8 cellular contexts compared by ENCODE assay signal in genomic region chr12:9648701-9649531, GRCh38. TPM values are rescaled to one million over a fixed set of nuclear protein-coding genes. Genes with fewer than 3 reads are reported as not detected.
DNase-seq lines count a peak whose midpoint lies in the region; ATAC-seq lines count a peak whose summit lies in the region.

No MANE protein-coding gene starts in this region.

- H3K4me1 ChIP-seq in CD4-positive, alpha-beta memory T cell (ENCODE audit: insufficient read depth, low read length): peaks cover 62% of the 10 kb centered on the region
- peaks cover 6% of the 10 kb centered on the region for H3K4me1 ChIP-seq in mesendoderm (ENCODE audit: control insufficient read depth, low read depth, low read length)

- POLR2A ChIA-PET in CD4-positive, alpha-beta memory T cell (lab: Charles Lee; ENCODE audit: partially characterized antibody): interaction anchor here (0.9 to 25.7 kb wide), 26 partner anchors 13 to 223 kb away, joined by 3 to 881 read pairs (median 8); partner anchors contain the start of genes CD69, CLEC2B, CLEC2D and CLECL1

- H4K8ac ChIP-seq in mesendoderm (ENCODE audit: low read depth, low read length): no peak overlapping the region

- intact Hi-C loops in CD4-positive, alpha-beta memory T cell (cut with micrococcal nuclease): loop anchor here (1.0 to 5.0 kb wide), 4 partner anchors 33 to 148 kb away; partner anchors contain the start of gene CD69

- no peak overlapping the region for H2BK5ac ChIP-seq in mesendoderm (ENCODE audit: low read length)

- CTCF ChIA-PET in CD4-positive, alpha-beta memory T cell (lab: Charles Lee; ENCODE audit: partially characterized antibody): interaction anchor here (1.0 to 3.5 kb wide), 16 partner anchors 7 to 318 kb away, joined by 3 to 25 read pairs (median 5); partner anchors contain the start of gene CLEC2D

- peak overlapping the region; percentile 93 for H3K9ac ChIP-seq in mesendoderm (ENCODE audit: low read length)

- H3K27me3 Mint-ChIP-seq in CD4-positive, alpha-beta memory T cell: no peaks in the 10 kb centered on the region
- no peaks in the 10 kb centered on the region for H3K27me3 Mint-ChIP-seq in central memory CD8-positive, alpha-beta T cell

- H3K79me1 ChIP-seq in mesendoderm (ENCODE audit: low read length): peaks cover 2% of the 10 kb centered on the region

- no peak overlapping the region for H2BK15ac ChIP-seq in mesendoderm (replicated peaks; ENCODE audit: low read depth)

- H3K36me3 ChIP-seq in CD4-positive, alpha-beta memory T cell (ENCODE audit: insufficient read depth, low read length): peaks cover 3% of the 10 kb centered on the region
- peaks cover 13% of the 10 kb centered on the region for H3K36me3 ChIP-seq in MG63
- H3K36me3 ChIP-seq in mesendoderm (ENCODE audit: control insufficient read depth, insufficient read depth, low read length): no peaks in the 10 kb centered on the region

- H3K18ac ChIP-seq in mesendoderm (ENCODE audit: low read length): peak overlapping the region; percentile 84

- H2BK120ac ChIP-seq in mesendoderm (ENCODE audit: low read depth, low read length): no peak overlapping the region

- peak overlapping the region; percentile 83 for H3K4me2 ChIP-seq in mesendoderm (ENCODE audit: low read length)

- peak overlapping the region; percentile 94 to 100 (median 99) for H3K4me3 Mint-ChIP-seq in CD4-positive, alpha-beta memory T cell
- H3K4me3 Mint-ChIP-seq in central memory CD8-positive, alpha-beta T cell: peak overlapping the region; percentile 98

- peak overlapping the region; percentile 62 for H3K4ac ChIP-seq in mesendoderm (ENCODE audit: low read depth, low read length)

- H3K27me3 ChIP-seq in CD4-positive, alpha-beta memory T cell (ENCODE audit: insufficient read depth, low read length): no peaks in the 10 kb centered on the region
- H3K27me3 ChIP-seq in MG63 (no peaks in the 10 kb centered on the region), mesendoderm (ENCODE audit: insufficient read depth, low read length, poor library complexity) (no peaks in the 10 kb centered on the region)

- H3K9me3 ChIP-seq in CD4-positive, alpha-beta memory T cell (ENCODE audit: control insufficient read depth in 1 of 2, low read length in 2 of 2): peaks cover 0 to 3% of the 10 kb centered on the region in 2 donors
- peaks cover 3% of the 10 kb centered on the region; the same call in 1 of the 2 replicates for H3K9me3 ChIP-seq in MG63

- peak overlapping the region; percentile 85 to 99 (median 97) for H3K27ac Mint-ChIP-seq in CD4-positive, alpha-beta memory T cell
- H3K27ac Mint-ChIP-seq in central memory CD8-positive, alpha-beta T cell (ENCODE audit: low read depth): peak overlapping the region; percentile 97

- no peak overlapping the region for H3K23ac ChIP-seq in mesendoderm (ENCODE audit: low read length)

- H3K27ac ChIP-seq in CD4-positive, alpha-beta memory T cell (ENCODE audit: low read depth, low read length): peak overlapping the region; percentile 83
- peak overlapping the region; percentile 96 for H3K27ac ChIP-seq in mesendoderm (ENCODE audit: low read depth, low read length)

- H3K4me1 Mint-ChIP-seq in CD4-positive, alpha-beta memory T cell: peaks cover 38 to 66% (median 50%) of the 10 kb centered on the region in 4 donors
- H3K4me1 Mint-ChIP-seq in central memory CD8-positive, alpha-beta T cell: peaks cover 61% of the 10 kb centered on the region

- peak in 1 of 5 donors; percentile 32 for DNase-seq in CD4-positive, alpha-beta memory T cell
- no peak for DNase-seq in MG63
- DNase-seq in central memory CD8-positive, alpha-beta T cell (ENCODE audit: low spot score in 2 of 2): no peak
- no peak for DNase-seq in mesendoderm
- DNase-seq in NCI-H128 (lab: John Stamatoyannopoulos, UW; ENCODE audit: unreplicated experiment): no peak
- no peak for DNase-seq in NCI-H1930 (lab: John Stamatoyannopoulos, UW)
- no peak for DNase-seq in UCSD-AML1 (lab: John Stamatoyannopoulos, UW; ENCODE audit: unreplicated experiment)

- peak; percentile 4 for ATAC-seq in central memory CD8-positive, alpha-beta T cell (replicated peaks; ENCODE audit: extremely low read depth, poor library complexity, severe bottlenecking)
- ATAC-seq in HG03045 (IDR thresholded peaks at IDR 0.05; ENCODE audit: unreplicated experiment): no peak

- H3K56ac ChIP-seq in mesendoderm (ENCODE audit: low read length): peak overlapping the region; percentile 94

- no peak overlapping the region for H2AK5ac ChIP-seq in mesendoderm (ENCODE audit: low read length)

- WGBS in mesendoderm (ENCODE audit: extremely low coverage, insufficient coverage, low lambda C conversion rate): no CpG with 5 or more reads among the region's 13 CpGs

- peaks cover 1% of the 10 kb centered on the region for H3K79me2 ChIP-seq in mesendoderm (ENCODE audit: control insufficient read depth, insufficient read depth, low read length)

- H3K36me3 Mint-ChIP-seq in CD4-positive, alpha-beta memory T cell: peaks cover 30 to 53% of the 10 kb centered on the region in 2 donors
- H3K36me3 Mint-ChIP-seq in central memory CD8-positive, alpha-beta T cell (ENCODE audit: insufficient read depth): peaks cover 41% of the 10 kb centered on the region

- peak overlapping the region; percentile 91 to 99 for H3K4me3 ChIP-seq in CD4-positive, alpha-beta memory T cell (ENCODE audit: low read length in 2 of 2)
- peak overlapping the region; percentile 76 for H3K4me3 ChIP-seq in MG63
- H3K4me3 ChIP-seq in mesendoderm (ENCODE audit: low read length): peak overlapping the region; percentile 78

- peaks cover 4 to 16% (median 7%) of the 10 kb centered on the region in 8 donors for H3K9me3 Mint-ChIP-seq in CD4-positive, alpha-beta memory T cell
- peaks cover 11% of the 10 kb centered on the region for H3K9me3 Mint-ChIP-seq in central memory CD8-positive, alpha-beta T cell

- H4K5ac ChIP-seq in mesendoderm (ENCODE audit: low read length): no peak overlapping the region

RNA-seq across cellular contexts. Expression of gene CLEC2D, which starts 20.6 kb away (rescaled TPM):
- 100 to 1,000 TPM; 294 to 297 TPM for total RNA-seq in CD4-positive, alpha-beta memory T cell
- polyA plus RNA-seq in CD4-positive, alpha-beta memory T cell: 100 to 1,000 TPM; 241 to 288 TPM
- total RNA-seq in MG63 (2014; rRNA removed; shearing (Covaris generic); ENCODE audit: low replicate concordance): 0.23 and 3.5 TPM in 2 replicates
- polyA plus RNA-seq in mesendoderm (2013, experiment 1 of 2): 2.3 TPM
- polyA plus RNA-seq in mesendoderm (2013, experiment 2 of 2): 2.2 TPM

RNA-seq across cellular contexts. Expression of gene KLRB1, which starts 41.2 kb away (rescaled TPM):
- total RNA-seq in CD4-positive, alpha-beta memory T cell: 10 to 100 TPM; 62.2 to 63.2 TPM
- 100 to 1,000 TPM; 133 to 196 TPM for polyA plus RNA-seq in CD4-positive, alpha-beta memory T cell
- total RNA-seq in MG63 (2014; rRNA removed; shearing (Covaris generic); ENCODE audit: low replicate concordance): not detected in 2 replicates
- not detected for polyA plus RNA-seq in mesendoderm (2013, experiment 1 of 2)
- not detected for polyA plus RNA-seq in mesendoderm (2013, experiment 2 of 2)

Comparison
In these comparisons a context has a peak if more than half of its experiments do, and no peak if none do; other contexts are left out.
1. RNA of gene CLEC2D, which starts 20.6 kb away (total RNA-seq): 294 to 297 TPM in CD4-positive, alpha-beta memory T cell; 0.23 to 3.5 TPM in MG63; every median in the first group is over 10 times any median in the second.
2. RNA of gene KLRB1, which starts 41.2 kb away (total RNA-seq): 62.2 to 63.2 TPM in CD4-positive, alpha-beta memory T cell; not detected in MG63; every median in the first group is over 10 times any median in the second.
3. Peak in every context shown above with its lines, with median percentiles within 50 percentile points of each other: H3K4me3 ChIP-seq.